Comparison of ENCODE assay signal across 8 cellular contexts in the genomic region with DNA sequence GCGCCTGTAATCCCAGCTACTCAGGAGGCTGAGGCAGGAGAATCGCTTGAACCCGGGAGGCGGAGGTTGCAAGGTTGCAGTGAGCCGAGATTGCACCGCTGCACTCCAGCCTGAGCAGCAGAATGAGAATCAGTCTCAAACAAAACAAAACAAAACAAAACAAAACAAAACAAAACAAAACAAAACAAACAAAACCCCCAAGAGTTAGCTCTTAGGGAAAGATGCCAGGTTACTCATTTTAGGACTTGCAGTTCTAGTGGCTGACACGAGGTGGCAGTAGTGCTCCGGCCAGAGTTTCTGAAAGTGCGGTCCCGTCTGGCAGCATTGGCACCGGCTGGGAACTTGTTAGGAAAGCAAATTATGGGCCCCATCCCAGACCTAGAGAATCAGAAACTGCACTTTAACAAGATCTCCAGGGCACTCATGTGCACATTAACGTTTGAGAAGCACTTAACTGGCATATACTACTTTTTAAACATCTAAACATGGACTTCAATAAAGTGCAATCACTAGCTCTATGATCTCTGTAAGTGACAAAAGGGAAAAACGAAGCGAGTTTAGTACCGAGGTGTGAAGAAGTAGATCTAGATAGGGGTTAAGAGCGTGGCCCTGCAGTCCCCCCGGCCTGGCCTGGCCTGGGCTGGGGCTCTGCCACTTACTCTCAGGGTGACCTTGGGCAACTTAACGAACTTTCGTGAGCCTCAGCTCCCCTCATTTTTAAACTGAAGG. TPM values are rescaled to one million over a fixed set of nuclear protein-coding genes. Genes with fewer than 3 reads are reported as not detected.
DNase-seq lines count a peak whose midpoint lies in the region; ATAC-seq and TF ChIP-seq lines count a peak whose summit lies in the region.

No MANE protein-coding gene starts in this region.

- ATAC-seq in GM18505 (IDR thresholded peaks at IDR 0.05; ENCODE audit: unreplicated experiment) (no peak), GM18907 (IDR thresholded peaks at IDR 0.05; ENCODE audit: unreplicated experiment) (no peak)
- peak; percentile 49 for ATAC-seq in activated CD8-positive, alpha-beta T cell treated with anti-CD3 and anti-CD28 coated beads for 36 hours

- H3K27me3 Mint-ChIP-seq in activated CD8-positive, alpha-beta T cell treated with anti-CD3 and anti-CD28 coated beads for 36 hours, result peaks cover 8% of the 10 kb centered on the region
- H3K27me3 Mint-ChIP-seq in mesothelial cell of epicardium (ENCODE audit: low read depth), result peaks cover 8% of the 10 kb centered on the region

- CTCF ChIA-PET in activated CD8-positive, alpha-beta T cell treated with anti-CD3 and anti-CD28 coated beads for 36 hours (lab: Charles Lee), result interaction anchor here (0.6 to 11.7 kb wide), 76 partner anchors 9 to 534 kb away, joined by 3 to 395 read pairs (median 6); a partner anchor contains a TSS

- TF ChIP-seq POLR2A in GM18505 (IDR thresholded peaks at IDR 0.05; ENCODE audit: borderline replicate concordance, extremely low read depth, insufficient read depth, insufficient read length), result peak; percentile 15

- H3K4me1 ChIP-seq in ACC112 (ENCODE audit: control insufficient read depth, insufficient read depth, low read length, unreplicated experiment), result peaks cover 4% of the 10 kb centered on the region

- H2AFZ ChIP-seq in ACC112 (ENCODE audit: low read length, unreplicated experiment), result peak overlapping the region; percentile 44

- peak overlapping the region; percentile 73 for H3K27ac Mint-ChIP-seq in activated CD8-positive, alpha-beta T cell treated with anti-CD3 and anti-CD28 coated beads for 36 hours
- no peak overlapping the region for H3K27ac Mint-ChIP-seq in mesothelial cell of epicardium

- H3K4me3 Mint-ChIP-seq in activated CD8-positive, alpha-beta T cell treated with anti-CD3 and anti-CD28 coated beads for 36 hours, result no peak overlapping the region
- H3K4me3 Mint-ChIP-seq in mesothelial cell of epicardium, result no peak overlapping the region

- H3K36me3 ChIP-seq in ACC112 (ENCODE audit: insufficient read depth, low read length), result no peaks in the 10 kb centered on the region

- DNase-seq in NCI-H446 treated with DMSO at 0.1 percent for 48 hours (lab: John Stamatoyannopoulos, UW), result peak; percentile 21
- DNase-seq in activated CD8-positive, alpha-beta T cell treated with anti-CD3 and anti-CD28 coated beads for 36 hours, result peak; percentile 85
- DNase-seq in effector CD8-positive, alpha-beta T cell (lab: John Stamatoyannopoulos, UW), result peak; percentile 71
- peak in 1 of 2 experiments; percentile 84 for DNase-seq in mesothelial cell of epicardium (ENCODE audit: low spot score in 2 of 2, unreplicated experiment in 2 of 2)
- peak; percentile 49 to 56 for DNase-seq in stimulated activated CD8-positive, alpha-beta memory T cell treated with anti-CD3 and anti-CD28 coated beads, Interleukin-15, amount 100 ng/mL, for 48 hours (ENCODE audit: low read depth in 2 of 2)

- TF ChIP-seq CTCF in activated CD8-positive, alpha-beta T cell treated with anti-CD3 and anti-CD28 coated beads for 36 hours (IDR thresholded peaks at IDR 0.05), result peak; percentile 99
- peak; percentile 96 for TF ChIP-seq CTCF in mesothelial cell of epicardium (IDR thresholded peaks at IDR 0.05; ENCODE audit: unreplicated experiment)

- intact Hi-C loops in activated CD8-positive, alpha-beta T cell treated with anti-CD3 and anti-CD28 coated beads for 36 hours (cut with micrococcal nuclease), result loop anchor here (1.0 to 5.0 kb wide), 3 partner anchors 37 to 83 kb away; no protein-coding TSS in a partner anchor

- POLR2A ChIA-PET in activated CD8-positive, alpha-beta T cell treated with anti-CD3 and anti-CD28 coated beads for 36 hours (lab: Charles Lee), result interaction anchor here (0.8 to 4.9 kb wide), 19 partner anchors 9 to 334 kb away, joined by 3 to 51 read pairs (median 4); a partner anchor contains a TSS

- no peaks in the 10 kb centered on the region for H3K27me3 ChIP-seq in ACC112 (ENCODE audit: insufficient read depth, low read length)

- H3K4me1 Mint-ChIP-seq in activated CD8-positive, alpha-beta T cell treated with anti-CD3 and anti-CD28 coated beads for 36 hours (ENCODE audit: low read depth), result peaks cover 60% of the 10 kb centered on the region
- peaks cover 6% of the 10 kb centered on the region for H3K4me1 Mint-ChIP-seq in mesothelial cell of epicardium

- H3K27ac ChIP-seq in ACC112 (ENCODE audit: low read depth, low read length), result no peak overlapping the region

- no peak overlapping the region for H3K4me3 ChIP-seq in ACC112 (ENCODE audit: low read depth, low read length)

- no peaks in the 10 kb centered on the region for H3K36me3 Mint-ChIP-seq in activated CD8-positive, alpha-beta T cell treated with anti-CD3 and anti-CD28 coated beads for 36 hours (ENCODE audit: low read depth)
- H3K36me3 Mint-ChIP-seq in mesothelial cell of epicardium, result no peaks in the 10 kb centered on the region

- H3K9me3 Mint-ChIP-seq in activated CD8-positive, alpha-beta T cell treated with anti-CD3 and anti-CD28 coated beads for 36 hours, result no peaks in the 10 kb centered on the region
- peaks cover 5% of the 10 kb centered on the region for H3K9me3 Mint-ChIP-seq in mesothelial cell of epicardium

- no peaks in the 10 kb centered on the region for H3K79me2 ChIP-seq in ACC112 (ENCODE audit: control insufficient read depth, insufficient read depth, low read length, unreplicated experiment)

RNA-seq across cellular contexts. Expression of a gene that starts 41.9 kb away (rescaled TPM):
- 100 to 1,000 TPM; 173 to 191 TPM for total RNA-seq in activated CD8-positive, alpha-beta T cell treated with anti-CD3 and anti-CD28 coated beads for 36 hours
- 2.9 to 3.1 TPM (median 2.9 TPM) in 3 replicates for total RNA-seq in mesothelial cell of epicardium

Comparison
In these comparisons a context has a peak if more than half of its experiments do, and no peak if none do; other contexts are left out.
1. RNA of a gene that starts 41.9 kb away (total RNA-seq): 173 to 191 TPM in activated CD8-positive, alpha-beta T cell treated with anti-CD3 and anti-CD28 coated beads for 36 hours; 2.9 to 3.1 TPM in mesothelial cell of epicardium; every median in the first group is over 10 times any median in the second.